In the genomic region with DNA sequence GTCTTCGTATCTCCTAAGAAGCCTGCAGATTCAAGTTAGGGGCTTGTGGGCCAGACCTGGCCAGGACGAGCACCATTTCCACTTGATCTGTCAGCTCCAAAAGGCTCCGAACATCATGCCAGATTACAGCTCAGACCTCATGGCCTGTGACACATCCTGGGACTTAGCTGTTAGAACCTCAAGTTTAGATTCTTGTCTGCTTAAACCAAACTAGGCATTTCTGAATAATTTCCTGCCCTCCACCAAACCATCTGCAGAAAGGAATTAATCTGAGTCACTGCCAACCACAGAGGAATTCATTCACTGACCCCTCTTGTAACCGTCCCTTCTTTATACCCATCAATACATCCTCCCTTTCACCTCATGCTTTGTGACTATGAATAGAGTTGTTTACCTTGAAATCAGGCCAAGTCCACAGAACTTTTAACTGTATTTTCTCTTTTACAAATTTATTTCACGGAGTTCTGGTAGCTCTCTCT, we compare ENCODE assay signal across 8 cellular contexts.
DNase-seq lines count a peak whose midpoint lies in the region; ATAC-seq and TF ChIP-seq lines count a peak whose summit lies in the region.

No MANE protein-coding gene starts in this region.

- H3K9me3 ChIP-seq in gastroesophageal sphincter (no peaks in the 10 kb centered on the region), uterus (no peaks in the 10 kb centered on the region)

- H3K27me3 ChIP-seq in gastroesophageal sphincter (no peaks in the 10 kb centered on the region), uterus (no peaks in the 10 kb centered on the region)

- TF ChIP-seq CTCF in gastroesophageal sphincter (IDR thresholded peaks at IDR 0.05) (no peak), uterus (IDR thresholded peaks at IDR 0.05) (no peak)

- H3K36me3 ChIP-seq in gastroesophageal sphincter (no peaks in the 10 kb centered on the region), uterus (no peaks in the 10 kb centered on the region)

- no peak for TF ChIP-seq EP300 in gastroesophageal sphincter (IDR thresholded peaks at IDR 0.05)

- 18 to 22% methylated on average over 5 of the region's 5 CpGs for WGBS in gastroesophageal sphincter (ENCODE audit: low coverage in 1 of 2), 2 donors

- H3K27ac ChIP-seq in gastroesophageal sphincter (peak overlapping the region in 3 of 4 donors; percentile 9 to 74 (median 65)), uterus (no peak overlapping the region)

- no peak for TF ChIP-seq POLR2A in gastroesophageal sphincter (IDR thresholded peaks at IDR 0.05)
- no peak for TF ChIP-seq POLR2A in uterus (IDR thresholded peaks at IDR 0.05)

- DNase-seq in stimulated activated CD4-positive, alpha-beta T cell treated with anti-CD3 and anti-CD28 coated beads, Interleukin-4, amount 100 ng/mL, for 24 hours: peak; percentile 15
- DNase-seq in stimulated activated CD4-positive, alpha-beta T cell treated with anti-CD3 and anti-CD28 coated beads, Interleukin-4, amount 100 ng/mL, for 1 hour: no peak
- peak; percentile 71 for DNase-seq in T1000 (lab: John Stamatoyannopoulos, UW)
- DNase-seq in uterus: no peak
- no peak for DNase-seq in NCI-H2171 (lab: John Stamatoyannopoulos, UW)
- no peak for DNase-seq in NCI-H146 (lab: John Stamatoyannopoulos, UW)
- no peak for DNase-seq in NCI-H2081 treated with DMSO at 0.1 percent for 48 hours (lab: John Stamatoyannopoulos, UW)

- H3K4me3 ChIP-seq in gastroesophageal sphincter (no peak overlapping the region), uterus (no peak overlapping the region)

- no peak for ATAC-seq in gastroesophageal sphincter

- intact Hi-C loops in uterus (cut with DNase I; ENCODE audit: low total_unique reads): no loop called here

- H3K4me1 ChIP-seq in gastroesophageal sphincter (peaks cover 11 to 33% (median 21%) of the 10 kb centered on the region in 3 donors), uterus (no peaks in the 10 kb centered on the region)

Comparison
In these comparisons a context has a peak if more than half of its experiments do, and no peak if none do; other contexts are left out.
1. DNase-seq: peak in stimulated activated CD4-positive, alpha-beta T cell treated with anti-CD3 and anti-CD28 coated beads, Interleukin-4, amount 100 ng/mL, for 24 hours (single experiment) and T1000 (single experiment); none in stimulated activated CD4-positive, alpha-beta T cell treated with anti-CD3 and anti-CD28 coated beads, Interleukin-4, amount 100 ng/mL, for 1 hour (single experiment), uterus (0 of 2), NCI-H2171 (single experiment), NCI-H146 (single experiment) and NCI-H2081 treated with DMSO at 0.1 percent for 48 hours (single experiment).
2. H3K27ac ChIP-seq: peak in gastroesophageal sphincter (3 of 4); none in uterus (0 of 2).